In the genomic region with DNA sequence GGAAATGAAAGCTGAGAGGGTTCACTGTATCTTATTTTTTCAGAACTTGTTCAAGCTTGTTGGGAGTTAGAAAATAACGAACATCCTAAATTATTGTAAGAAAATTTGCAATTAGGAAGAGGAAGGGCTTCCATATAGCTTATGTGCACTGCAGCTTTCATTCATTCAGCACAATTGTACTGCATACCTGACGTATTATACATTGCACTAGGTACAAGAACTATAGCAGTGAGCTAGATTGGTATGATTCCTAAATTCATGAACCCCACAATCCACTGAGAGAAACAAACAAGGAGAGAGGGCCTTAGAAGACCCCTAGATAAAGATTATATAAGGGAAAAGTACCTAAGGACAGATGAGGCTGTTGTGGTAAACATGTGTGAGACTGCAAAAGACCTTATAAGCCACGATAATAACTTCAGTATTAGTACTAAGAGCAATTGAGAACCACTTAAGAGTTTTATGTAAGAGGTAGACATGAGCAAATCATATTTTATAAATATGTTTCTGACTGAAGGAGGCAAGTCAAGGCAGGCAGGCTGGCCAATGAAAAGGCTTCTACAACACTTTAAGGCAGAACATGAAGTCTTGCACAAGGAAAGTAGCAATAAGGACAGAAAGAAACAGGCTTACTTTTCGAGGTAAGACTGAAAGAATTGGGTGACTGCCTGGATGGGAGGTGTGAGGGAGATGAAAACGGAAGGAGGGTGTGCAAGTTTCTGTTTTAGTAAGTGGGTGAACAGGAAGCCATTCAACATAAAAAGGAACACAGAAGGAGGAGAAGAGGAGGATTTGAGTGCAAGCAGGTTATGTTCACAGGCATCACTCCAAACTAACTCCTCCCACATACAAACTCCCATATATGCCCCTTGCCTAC, we compare ENCODE assay signal across 8 cellular contexts.
DNase-seq lines count a peak whose midpoint lies in the region; ATAC-seq and TF ChIP-seq lines count a peak whose summit lies in the region.

No MANE protein-coding gene starts in this region.

- peak overlapping the region in 1 of 2 donors; percentile 92 for H3K27ac Mint-ChIP-seq in activated naive CD4-positive, alpha-beta T cell treated with anti-CD3 and anti-CD28 coated beads, Interleukin-2, amount 50 U/mL, for 72 hours

- intact Hi-C loops in ovary (cut with DNase I), result no loop called here

- H3K79me2 ChIP-seq in DOHH2 (ENCODE audit: control insufficient read depth, low read length) (no peaks in the 10 kb centered on the region), SK-N-SH (ENCODE audit: insufficient read depth) (no peaks in the 10 kb centered on the region)

- TF ChIP-seq POLR2A in ovary (IDR thresholded peaks at IDR 0.05), result no peak

- H3K9me3 ChIP-seq in DOHH2 (ENCODE audit: control insufficient read depth, insufficient read depth, low read length) (no peaks in the 10 kb centered on the region), SK-N-SH (no peaks in the 10 kb centered on the region), ovary (no peaks in the 10 kb centered on the region)

- H3K4me2 ChIP-seq in DOHH2 (ENCODE audit: low read length), result peak overlapping the region; percentile 53
- H3K4me2 ChIP-seq in SK-N-SH, result no peak overlapping the region

- peaks cover 27% of the 10 kb centered on the region for H3K4me1 ChIP-seq in DOHH2 (ENCODE audit: control insufficient read depth, low read length)
- no peaks in the 10 kb centered on the region for H3K4me1 ChIP-seq in SK-N-SH (ENCODE audit: control insufficient read depth in 1 of 2, insufficient read depth in 2 of 2, low read depth in 1 of 2, low read length in 1 of 2)
- no peaks in the 10 kb centered on the region for H3K4me1 ChIP-seq in ovary (ENCODE audit: insufficient read depth)

- H3K9me3 Mint-ChIP-seq in activated naive CD4-positive, alpha-beta T cell treated with anti-CD3 and anti-CD28 coated beads, Interleukin-2, amount 50 U/mL, for 72 hours, result peaks cover 0 to 6% of the 10 kb centered on the region in 2 donors

- no peaks in the 10 kb centered on the region for H3K27me3 ChIP-seq in DOHH2 (ENCODE audit: control insufficient read depth, low read length)
- no peaks in the 10 kb centered on the region for H3K27me3 ChIP-seq in SK-N-SH (ENCODE audit: insufficient read depth)
- H3K27me3 ChIP-seq in ovary, result no peaks in the 10 kb centered on the region

- H3K9me2 ChIP-seq in DOHH2 (replicated peaks; ENCODE audit: control insufficient read depth, low read length), result no peaks in the 10 kb centered on the region
- H3K9me2 ChIP-seq in SK-N-SH, result no peaks in the 10 kb centered on the region

- H3K4me3 ChIP-seq in DOHH2 (ENCODE audit: low read length) (peak overlapping the region; percentile 41), SK-N-SH (ENCODE audit: low read depth in 2 of 2, low read length in 1 of 2) (no peak overlapping the region), ovary (no peak overlapping the region)

- no peak for TF ChIP-seq CTCF in DOHH2 (IDR thresholded peaks at IDR 0.05; ENCODE audit: low read depth, low read length, poor library complexity, severe bottlenecking)
- no peak for TF ChIP-seq CTCF in SK-N-SH (IDR thresholded peaks at IDR 0.05)
- TF ChIP-seq CTCF in ovary (IDR thresholded peaks at IDR 0.05), result no peak

- TF ChIP-seq EP300 in SK-N-SH (IDR thresholded peaks at IDR 0.05; ENCODE audit: borderline replicate concordance in 1 of 2, low read depth in 1 of 2, low read length in 1 of 2) (no peak), ovary (IDR thresholded peaks at IDR 0.05) (no peak)

- WGBS in SK-N-SH (ENCODE audit: low lambda C conversion rate), result 66% methylated on average over 5 of the region's 5 CpGs
- 71 to 78% (median 74%) methylated on average over 5 of the region's 5 CpGs for WGBS in ovary, 3 donors

- CTCF ChIA-PET in SK-N-SH (lab: Yijun Ruan, JAX), result no interaction called here

- no peak overlapping the region; the same call in 1 of the 2 replicates for H2AFZ ChIP-seq in SK-N-SH (ENCODE audit: low read depth)

- H3K27ac ChIP-seq in DOHH2 (ENCODE audit: low read depth, low read length), result 0 out of 2 replicates have a peak overlapping the region, but pooled peaks have one; percentile 6
- H3K27ac ChIP-seq in SK-N-SH (ENCODE audit: low read depth in 2 of 2, low read length in 1 of 2), result no peak overlapping the region
- H3K27ac ChIP-seq in ovary, result no peak overlapping the region

- peak; percentile 99 for ATAC-seq in GM19467 (IDR thresholded peaks at IDR 0.05; ENCODE audit: unreplicated experiment)
- ATAC-seq in HG03442 (IDR thresholded peaks at IDR 0.05; ENCODE audit: unreplicated experiment), result peak; percentile 97
- ATAC-seq in activated naive CD4-positive, alpha-beta T cell treated with anti-CD3 and anti-CD28 coated beads, Interleukin-2, amount 50 U/mL, for 72 hours, result peak; percentile 81

- H4K20me1 ChIP-seq in DOHH2 (ENCODE audit: control insufficient read depth, insufficient read depth, low read depth, low read length) (no peaks in the 10 kb centered on the region), SK-N-SH (ENCODE audit: insufficient read depth) (no peaks in the 10 kb centered on the region)

- H3K9ac ChIP-seq in SK-N-SH, result no peak overlapping the region

- H3F3A ChIP-seq in DOHH2 (ENCODE audit: control insufficient read depth, insufficient read depth) (peaks cover 4% of the 10 kb centered on the region; the same call in 1 of the 2 replicates), SK-N-SH (replicated peaks; ENCODE audit: insufficient read depth) (no peaks in the 10 kb centered on the region)

- no peak for TF ChIP-seq RAD21 in SK-N-SH (IDR thresholded peaks at IDR 0.05; ENCODE audit: low read length)

- POLR2A ChIA-PET in SK-N-SH (lab: Yijun Ruan, JAX), result no interaction called here

- H3K36me3 ChIP-seq in DOHH2 (ENCODE audit: control insufficient read depth, low read length) (no peaks in the 10 kb centered on the region), SK-N-SH (replicated peaks in 1 of 2; ENCODE audit: control insufficient read depth in 1 of 2, insufficient read depth in 2 of 2, low read length in 1 of 2) (no peaks in the 10 kb centered on the region), ovary (no peaks in the 10 kb centered on the region)

- DNase-seq in activated naive CD4-positive, alpha-beta T cell treated with anti-CD3 and anti-CD28 coated beads, Interleukin-2, amount 50 U/mL, for 72 hours (ENCODE audit: low spot score in 2 of 2), result peak in 1 of 2 donors; percentile 42
- no peak for DNase-seq in NCI-H2029 treated with DMSO at 0.1 percent for 48 hours (lab: John Stamatoyannopoulos, UW)
- no peak for DNase-seq in AG08395 (ENCODE audit: low spot score)
- no peak for DNase-seq in SK-N-SH
- DNase-seq in ovary, result no peak

- H3K36me3 Mint-ChIP-seq in activated naive CD4-positive, alpha-beta T cell treated with anti-CD3 and anti-CD28 coated beads, Interleukin-2, amount 50 U/mL, for 72 hours, result peaks cover 0 to 18% of the 10 kb centered on the region in 2 donors

TF ChIP-seq in SK-N-SH, 30 proteins besides CTCF, POLR2A, EP300 and RAD21:
- TF ChIP-seq SMC3 (IDR thresholded peaks at IDR 0.05; ENCODE audit: low read depth, low read length), result no peak
- no peak for TF ChIP-seq FOXJ3 (CRISPR knock-in tag; IDR thresholded peaks at IDR 0.05)
